Comparison of ENCODE assay signal across 9 cellular contexts in the genomic region with DNA sequence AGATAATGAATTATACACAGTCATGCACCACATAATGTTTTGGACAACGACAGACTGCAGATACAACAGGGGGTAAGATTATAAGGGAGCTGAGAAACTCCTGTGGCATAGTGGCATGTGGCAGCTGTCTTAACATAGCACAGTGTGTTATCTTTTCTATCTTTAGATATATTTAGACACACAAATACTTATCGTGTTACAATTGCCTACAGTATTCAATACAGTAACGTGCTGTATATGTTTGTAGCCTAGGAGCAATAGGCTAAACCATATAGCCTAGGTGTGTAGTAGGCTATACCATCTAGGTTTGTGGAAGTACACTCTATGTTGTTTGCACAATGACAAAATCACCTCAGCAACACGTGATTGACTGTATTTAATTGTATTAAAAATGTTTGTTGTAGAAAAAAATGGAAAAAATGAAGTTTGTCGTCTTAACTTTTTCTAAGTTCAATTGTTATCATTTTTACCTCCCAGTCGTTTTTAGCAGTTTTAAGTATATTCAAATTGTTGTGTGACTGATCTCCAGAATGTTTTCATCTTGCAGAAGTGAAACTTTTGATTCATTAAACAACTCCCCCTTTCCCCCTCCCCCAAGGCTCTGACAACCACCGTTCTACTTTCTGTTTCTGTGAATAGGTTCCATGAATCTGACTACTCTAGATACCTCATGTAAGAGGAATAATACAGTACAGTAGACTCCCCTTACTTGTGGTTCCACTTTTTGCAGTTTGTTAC.
DNase-seq lines count a peak whose midpoint lies in the region; ATAC-seq and TF ChIP-seq lines count a peak whose summit lies in the region.
"Had no signal": no experiment of that assay in that cellular context is flagged by ENCODE, and none has a peak within 500 bp of the region (broad histone marks: within the 10 kb centered on the region; RNA-seq: fewer than 3 reads in every experiment).

No MANE protein-coding gene starts in this region.

- H3K4me1 Mint-ChIP-seq in endodermal cell: peaks cover 22% of the 10 kb centered on the region

- DNase-seq in activated naive CD4-positive, alpha-beta T cell treated with Interleukin-2 at 50 U/mL for 16 hours: peak; percentile 76
- DNase-seq in activated naive CD4-positive, alpha-beta T cell (lab: John Stamatoyannopoulos, UW): no peak
- DNase-seq in activated CD8-positive, alpha-beta memory T cell treated with anti-CD3 and anti-CD28 coated beads, Interleukin-2, amount 50 U/mL, for 24 hours (ENCODE audit: extremely low read depth): peak; percentile 54
- peak; percentile 44 to 67 for DNase-seq in stimulated activated CD4-positive, alpha-beta T cell treated with anti-CD3 and anti-CD28 coated beads, Interleukin-2, amount 100 ng/mL, for 48 hours
- no peak for DNase-seq in HK-2 (ENCODE audit: unreplicated experiment)
- no peak for DNase-seq in endodermal cell
- no peak for DNase-seq in NCI-H526 treated with DMSO at 0.1 percent for 48 hours (lab: John Stamatoyannopoulos, UW)

- peaks cover 3% of the 10 kb centered on the region for H3K4me1 ChIP-seq in endodermal cell (ENCODE audit: control insufficient read depth, insufficient read depth, low read length)

- no peak overlapping the region for H3K9ac ChIP-seq in endodermal cell (ENCODE audit: extremely low read depth, low read length, poor library complexity, severe bottlenecking)

- H3K27me3 Mint-ChIP-seq in endodermal cell (ENCODE audit: insufficient read depth): no peaks in the 10 kb centered on the region

- H3K9me3 Mint-ChIP-seq in endodermal cell: no peaks in the 10 kb centered on the region

- H3K4me3 ChIP-seq in endodermal cell (ENCODE audit: low read length): no peak overlapping the region

- H3K4me3 Mint-ChIP-seq in endodermal cell: no peak overlapping the region

- H3K36me3 Mint-ChIP-seq in endodermal cell (ENCODE audit: low read depth): no peaks in the 10 kb centered on the region

- H3K27me3 ChIP-seq in endodermal cell (ENCODE audit: control insufficient read depth, insufficient read depth, low read length, poor library complexity, severe bottlenecking): no peaks in the 10 kb centered on the region

- H3K9me3 ChIP-seq in endodermal cell (ENCODE audit: control insufficient read depth, low read length): no peaks in the 10 kb centered on the region

- 90 to 94% methylated on average over 4 to 6 of the region's 7 CpGs for WGBS in endodermal cell (ENCODE audit: insufficient coverage in 1 of 2, insufficient read length in 1 of 2), 2 experiments

- H3K27ac ChIP-seq in endodermal cell (ENCODE audit: low read depth, low read length): no peak overlapping the region
- H3K27ac ChIP-seq: VCaP had no signal

- TF ChIP-seq CTCF in endodermal cell (conservative IDR thresholded peaks at IDR 0.05): no peak

- no peaks in the 10 kb centered on the region for H3K36me3 ChIP-seq in endodermal cell (ENCODE audit: control insufficient read depth, insufficient read depth, low read length)

- peak; percentile 90 for ATAC-seq in HG03520 (IDR thresholded peaks at IDR 0.05; ENCODE audit: unreplicated experiment)

- no peak overlapping the region for H3K27ac Mint-ChIP-seq in endodermal cell

Comparison
In these comparisons a context has a peak if more than half of its experiments do, and no peak if none do; other contexts are left out.
1. DNase-seq: peak in activated naive CD4-positive, alpha-beta T cell treated with Interleukin-2 at 50 U/mL for 16 hours (single experiment), activated CD8-positive, alpha-beta memory T cell treated with anti-CD3 and anti-CD28 coated beads, Interleukin-2, amount 50 U/mL, for 24 hours (single experiment) and stimulated activated CD4-positive, alpha-beta T cell treated with anti-CD3 and anti-CD28 coated beads, Interleukin-2, amount 100 ng/mL, for 48 hours (2 of 2); none in activated naive CD4-positive, alpha-beta T cell (0 of 4), HK-2 (single experiment), endodermal cell (single experiment) and NCI-H526 treated with DMSO at 0.1 percent for 48 hours (single experiment).